In the genomic region with DNA sequence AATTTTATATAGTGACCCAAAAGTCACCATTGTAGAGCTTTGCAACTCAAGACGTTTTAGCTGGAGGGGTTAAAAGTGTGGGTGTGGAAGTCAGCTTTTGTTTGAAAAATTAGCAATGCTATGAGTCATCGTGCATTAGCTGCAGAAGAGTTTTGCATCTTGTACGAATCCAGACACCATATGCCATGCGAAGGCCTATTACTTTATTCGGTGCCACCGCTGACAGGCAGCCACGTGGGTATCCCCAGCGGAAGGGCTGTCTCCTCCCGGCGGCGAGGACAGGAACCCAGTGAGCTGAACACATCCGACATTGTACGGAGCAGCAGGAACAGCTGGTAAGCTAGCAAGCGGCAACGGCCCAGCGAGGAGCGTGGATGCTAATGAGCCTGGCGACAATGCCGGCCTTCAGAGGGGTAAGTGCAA, we compare ENCODE assay signal across 8 cellular contexts.
DNase-seq lines count a peak whose midpoint lies in the region; ATAC-seq and TF ChIP-seq lines count a peak whose summit lies in the region.

No MANE protein-coding gene starts in this region.

- H3K79me1 ChIP-seq in mesenchymal stem cell (replicated peaks; ENCODE audit: low read length, poor library complexity, severe bottlenecking): no peaks in the 10 kb centered on the region

- peak overlapping the region in 1 of 2 experiments; percentile 58 for H3K18ac ChIP-seq in mesenchymal stem cell (ENCODE audit: low read depth in 1 of 2, low read length in 2 of 2)

- H3K36me3 Mint-ChIP-seq in GM23338 (ENCODE audit: low read depth): no peaks in the 10 kb centered on the region

- H3K4me1 ChIP-seq in GM23338 (ENCODE audit: insufficient read depth) (peaks cover 16% of the 10 kb centered on the region), mesenchymal stem cell (ENCODE audit: control insufficient read depth, insufficient read depth, low read depth, low read length) (peaks cover 4% of the 10 kb centered on the region)

- H3K4ac ChIP-seq in mesenchymal stem cell (ENCODE audit: low read depth in 1 of 2, low read length in 2 of 2): no peak overlapping the region

- no peak overlapping the region for H2AK5ac ChIP-seq in mesenchymal stem cell (ENCODE audit: low read length, severe bottlenecking)

- no peaks in the 10 kb centered on the region for H4K20me1 ChIP-seq in GM23338 (replicated peaks; ENCODE audit: insufficient read depth)

- no peak overlapping the region for H2BK5ac ChIP-seq in mesenchymal stem cell (ENCODE audit: low read depth, low read length, poor library complexity, severe bottlenecking)

- H3K36me3 ChIP-seq in GM23338 (ENCODE audit: insufficient read depth): no peaks in the 10 kb centered on the region
- peaks cover 0 to 3% of the 10 kb centered on the region in 2 experiments for H3K36me3 ChIP-seq in mesenchymal stem cell (ENCODE audit: control insufficient read depth in 1 of 2, insufficient read depth in 2 of 2, low read depth in 1 of 2, low read length in 2 of 2)

- no peak overlapping the region for H2BK12ac ChIP-seq in mesenchymal stem cell (ENCODE audit: low read length in 2 of 2)

- no peak overlapping the region for H3K23ac ChIP-seq in mesenchymal stem cell (ENCODE audit: low read length in 2 of 2)

- no peak overlapping the region for H2BK15ac ChIP-seq in mesenchymal stem cell (ENCODE audit: low read depth, poor library complexity, severe bottlenecking)

- TF ChIP-seq CTCF in GM23338 (conservative IDR thresholded peaks at IDR 0.05; ENCODE audit: low read depth in 2 of 2): peak; percentile 9 to 27; a peak in 2 of 4 replicates

- H4K8ac ChIP-seq in mesenchymal stem cell (ENCODE audit: low read length): peak overlapping the region; percentile 74

- ATAC-seq in GM23338: peak; percentile 98

- H3K4me1 Mint-ChIP-seq in GM23338: peaks cover 30% of the 10 kb centered on the region

- H3K9ac ChIP-seq in mesenchymal stem cell (ENCODE audit: low read length): peak overlapping the region; percentile 36

- no peaks in the 10 kb centered on the region for H3K79me2 ChIP-seq in GM23338 (replicated peaks; ENCODE audit: insufficient read depth)

- H4K91ac ChIP-seq in mesenchymal stem cell (ENCODE audit: low read length): no peak overlapping the region

- no peak overlapping the region for H3K14ac ChIP-seq in mesenchymal stem cell (ENCODE audit: low read length in 2 of 2)

- H3K4me2 ChIP-seq in GM23338: peak overlapping the region; percentile 61
- H3K4me2 ChIP-seq in mesenchymal stem cell (ENCODE audit: low read length, poor library complexity, severe bottlenecking): peak overlapping the region; percentile 55

- H2BK120ac ChIP-seq in mesenchymal stem cell (ENCODE audit: low read depth, low read length): no peak overlapping the region

- peaks cover 4% of the 10 kb centered on the region for H3K27me3 Mint-ChIP-seq in GM23338 (ENCODE audit: insufficient read depth, low read depth, poor library complexity)

- H3K27ac Mint-ChIP-seq in GM23338: peak overlapping the region; percentile 88

- H3K4me3 ChIP-seq in GM08714 (ENCODE audit: low read length) (peak overlapping the region; percentile 55; the same call in 1 of the 2 replicates), GM23338 (peak overlapping the region; percentile 35), mesenchymal stem cell (ENCODE audit: insufficient read depth in 1 of 2, low read depth in 1 of 2, low read length in 2 of 2) (peak overlapping the region in 1 of 2 experiments; percentile 54)

- H2AFZ ChIP-seq in GM23338 (no peak overlapping the region), mesenchymal stem cell (ENCODE audit: low read depth, low read length) (no peak overlapping the region)

- peak; percentile 92 for DNase-seq in GM23338 (ENCODE audit: low spot score)
- peak; percentile 66 for DNase-seq in NCI-H1105 treated with DMSO at 0.1 percent for 48 hours (lab: John Stamatoyannopoulos, UW)
- peak; percentile 46 for DNase-seq in activated CD4-positive, alpha-beta T cell treated with anti-CD3 and anti-CD28 coated beads, Interleukin-2, amount 50 U/mL, for 1 hour
- DNase-seq in ecto neural progenitor cell (ENCODE audit: low spot score): peak; percentile 84
- peak; percentile 63 for DNase-seq in mesenchymal stem cell
- peak; percentile 20 for DNase-seq in stimulated activated CD8-positive, alpha-beta memory T cell treated with anti-CD3 and anti-CD28 coated beads, Interleukin-7, amount 100 ng/mL, for 24 hours (ENCODE audit: low read depth)
- DNase-seq in T1000 (lab: John Stamatoyannopoulos, UW): no peak

- no peaks in the 10 kb centered on the region for H3F3A ChIP-seq in GM23338 (replicated peaks; ENCODE audit: low read depth)

- H3K9me3 Mint-ChIP-seq in GM23338: no peaks in the 10 kb centered on the region

- peak overlapping the region; percentile 68 for H3K4me3 Mint-ChIP-seq in GM23338

- WGBS in mesenchymal stem cell: 21% methylated on average over 19 of the region's 19 CpGs

- H3K9me3 ChIP-seq in mesenchymal stem cell (ENCODE audit: control insufficient read depth, low read length): no peaks in the 10 kb centered on the region

- H3K27me3 ChIP-seq in GM23338 (ENCODE audit: insufficient read depth): no peaks in the 10 kb centered on the region
- H3K27me3 ChIP-seq in mesenchymal stem cell (ENCODE audit: control insufficient read depth in 1 of 2, insufficient read depth in 1 of 2, low read length in 2 of 2): no peaks in the 10 kb centered on the region

- no peak overlapping the region for H3K27ac ChIP-seq in GM23338 (ENCODE audit: low read depth)
- no peak overlapping the region for H3K27ac ChIP-seq in mesenchymal stem cell (ENCODE audit: low read length, poor library complexity, severe bottlenecking)

- no peaks in the 10 kb centered on the region for H3K9me2 ChIP-seq in GM23338 (ENCODE audit: insufficient read depth)

TF ChIP-seq in GM23338, 12 proteins besides CTCF, POLR2A, EP300 and RAD21:
- TF ChIP-seq JUNB (IDR thresholded peaks at IDR 0.05; ENCODE audit: unreplicated experiment) (no peak), POLR2AphosphoS5 (IDR thresholded peaks at IDR 0.05; ENCODE audit: low read depth) (0 out of 2 replicates have a peak, but pooled peaks have one; percentile 21)
- TF ChIP-seq, protein P1, sequence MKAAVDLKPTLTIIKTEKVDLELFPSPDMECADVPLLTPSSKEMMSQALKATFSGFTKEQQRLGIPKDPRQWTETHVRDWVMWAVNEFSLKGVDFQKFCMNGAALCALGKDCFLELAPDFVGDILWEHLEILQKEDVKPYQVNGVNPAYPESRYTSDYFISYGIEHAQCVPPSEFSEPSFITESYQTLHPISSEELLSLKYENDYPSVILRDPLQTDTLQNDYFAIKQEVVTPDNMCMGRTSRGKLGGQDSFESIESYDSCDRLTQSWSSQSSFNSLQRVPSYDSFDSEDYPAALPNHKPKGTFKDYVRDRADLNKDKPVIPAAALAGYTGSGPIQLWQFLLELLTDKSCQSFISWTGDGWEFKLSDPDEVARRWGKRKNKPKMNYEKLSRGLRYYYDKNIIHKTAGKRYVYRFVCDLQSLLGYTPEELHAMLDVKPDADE (IDR thresholded peaks at IDR 0.05): no peak
